Comparison of ENCODE assay signal across 19 cellular contexts in the genomic region with DNA sequence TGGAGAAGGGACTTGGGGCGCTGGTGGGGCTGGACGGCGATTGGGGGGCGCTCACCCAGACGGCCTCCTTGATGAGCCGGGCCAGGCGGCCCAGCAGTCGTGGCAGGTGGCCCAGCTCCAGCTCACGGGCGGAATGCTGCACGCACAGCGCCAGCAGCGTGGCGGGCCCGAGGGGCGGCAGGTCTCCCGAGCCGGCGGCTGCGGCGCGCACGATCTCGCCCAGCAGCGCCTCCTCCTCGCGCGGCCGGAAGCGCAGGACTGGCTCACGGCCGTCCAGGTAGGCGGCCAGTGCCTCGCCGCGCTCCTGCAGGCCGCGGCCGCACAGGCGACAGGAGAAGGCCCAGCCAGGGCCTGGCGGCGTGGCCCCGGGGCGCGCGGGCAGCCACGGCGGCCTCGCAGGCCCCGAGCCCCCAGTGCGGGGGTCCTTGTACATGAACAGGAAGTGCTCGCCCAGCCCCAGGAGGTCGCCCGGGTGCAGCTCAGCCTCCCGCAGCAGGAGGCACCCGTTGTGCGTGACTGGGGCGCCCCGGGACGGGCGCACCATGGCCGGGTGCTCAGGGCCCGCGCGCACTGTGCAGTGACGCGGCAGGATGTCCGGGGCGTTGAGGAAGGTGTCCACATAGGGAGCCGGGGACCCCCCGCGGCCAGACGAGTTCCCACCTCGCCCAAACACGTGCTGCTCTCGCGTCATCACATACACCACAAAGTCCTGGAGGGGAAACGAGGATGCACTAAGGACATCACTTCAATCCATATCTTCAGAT. TPM values are rescaled to one million over a fixed set of nuclear protein-coding genes. Genes with fewer than 3 reads are reported as not detected.
A peak's percentile ranks its signal among the peaks of the same experiment; 100 is the strongest.
DNase-seq lines count a peak whose midpoint lies in the region; ATAC-seq and TF ChIP-seq lines count a peak whose summit lies in the region.
"Had no signal": no experiment of that assay in that cellular context is flagged by ENCODE, and none has a peak within 500 bp of the region (broad histone marks: within the 10 kb centered on the region; RNA-seq: fewer than 3 reads in every experiment).

No MANE protein-coding gene starts in this region.

- no peak for TF ChIP-seq POLR2A in testis (IDR thresholded peaks at IDR 0.05)

- H3K4me1 ChIP-seq in lower lobe of right lung, result peaks cover 23% of the 10 kb centered on the region
- H3K4me1 ChIP-seq in testis, result peaks cover 13% of the 10 kb centered on the region

- H3K4me3 ChIP-seq in epithelial cell of proximal tubule (ENCODE audit: low read depth, low read length), result peak overlapping the region; percentile 11
- H3K4me3 ChIP-seq in lower lobe of right lung, result no peak overlapping the region
- peak overlapping the region; percentile 26 to 49 for H3K4me3 ChIP-seq in testis
- H3K4me3 ChIP-seq: lung had no signal

- no peaks in the 10 kb centered on the region for H3K9me3 ChIP-seq in lower lobe of right lung
- H3K9me3 ChIP-seq in testis, result no peaks in the 10 kb centered on the region

- H3K27me3 ChIP-seq in lower lobe of right lung (ENCODE audit: low read depth), result peaks cover 6% of the 10 kb centered on the region
- no peaks in the 10 kb centered on the region for H3K27me3 ChIP-seq in testis

- ATAC-seq in lower lobe of right lung (peak; percentile 3 to 12), HG03469 (IDR thresholded peaks at IDR 0.05; ENCODE audit: unreplicated experiment) (no peak)
- ATAC-seq: effector memory CD8-positive, alpha-beta T cell had no signal

- H3K27ac ChIP-seq in lower lobe of right lung (no peak overlapping the region), testis (peak overlapping the region in 1 of 2 donors; percentile 66)

- intact Hi-C loops in lower lobe of right lung (cut with DNase I), result no loop called here
- intact Hi-C loops in testis (cut with DNase I; ENCODE audit: low total_unique reads), result no loop called here

- no peak for TF ChIP-seq CTCF in epithelial cell of proximal tubule (conservative IDR thresholded peaks at IDR 0.05; ENCODE audit: low read depth, low read length)
- no peak for TF ChIP-seq CTCF in lower lobe of right lung (IDR thresholded peaks at IDR 0.05)
- no peak for TF ChIP-seq CTCF in testis (IDR thresholded peaks at IDR 0.05)

- WGBS in testis, 2 donors, result 32 to 43% methylated on average over 23 to 52 of the region's 78 CpGs

- H3K36me3 ChIP-seq in lower lobe of right lung, result peaks cover 11% of the 10 kb centered on the region
- H3K36me3 ChIP-seq in testis (ENCODE audit: low read depth, missing control alignments), result no peaks in the 10 kb centered on the region

- DNase-seq in DMS53 (lab: John Stamatoyannopoulos, UW) (peak; percentile 62), DMS53 treated with DMSO at 0.1 percent for 48 hours (lab: John Stamatoyannopoulos, UW; ENCODE audit: unreplicated experiment) (no peak), epithelial cell of proximal tubule (ENCODE audit: low read depth) (no peak), lower lobe of right lung (no peak), testis (no peak), medulla oblongata (ENCODE audit: extremely low spot score) (no peak), amniotic stem cell (lab: John Stamatoyannopoulos, UW) (no peak)
- DNase-seq: activated CD4-positive, CD25-positive, alpha-beta regulatory T cell; activated naive CD4-positive, alpha-beta T cell treated with Interleukin-2 at 50 U/mL for 16 hours; COR-L47; effector memory CD8-positive, alpha-beta T cell; GF-D8; heart right ventricle; substantia nigra; T-helper 1 cell had no signal

RNA-seq across cellular contexts. Expression of a gene that starts 9.5 kb away (rescaled TPM):
- total RNA-seq in epithelial cell of proximal tubule (0.72 and 1.5 TPM in 2 replicates), lower lobe of right lung (1.5 TPM), testis (10 to 100 TPM; 21.8 TPM)
- polyA plus RNA-seq in testis (ENCODE audit: insufficient read depth, low read depth, low replicate concordance), result 15.0 TPM

RNA-seq across cellular contexts. Expression of a gene that starts 11.3 kb away (rescaled TPM):
- total RNA-seq in epithelial cell of proximal tubule (3.5 and 6.9 TPM in 2 replicates), lower lobe of right lung (33.4 TPM), testis (10 to 100 TPM; 11.2 to 21.4 TPM)
- polyA plus RNA-seq in testis (ENCODE audit: insufficient read depth, low read depth, low replicate concordance), result 8.8 TPM

RNA-seq across cellular contexts. Expression of a gene that starts 17.6 kb away (rescaled TPM):
- total RNA-seq in epithelial cell of proximal tubule, result not detected in 2 replicates
- total RNA-seq in lower lobe of right lung, result 2.9 TPM
- total RNA-seq in testis, result 10 to 100 TPM; 10.5 to 28.9 TPM
- polyA plus RNA-seq in testis (ENCODE audit: insufficient read depth, low read depth, low replicate concordance), result 32.8 TPM
- total RNA-seq: A172 had no signal

RNA-seq across cellular contexts. Expression of a gene that starts 23.4 kb away (rescaled TPM):
- total RNA-seq in epithelial cell of proximal tubule, result 2.9 and 3.0 TPM in 2 replicates
- total RNA-seq in lower lobe of right lung, result 13.2 TPM
- total RNA-seq in testis, result 1 to 10 TPM; 2.0 to 3.6 TPM
- 5.1 TPM for polyA plus RNA-seq in testis (ENCODE audit: insufficient read depth, low read depth, low replicate concordance)

RNA-seq across cellular contexts. Expression of a gene that starts 26.3 kb away (rescaled TPM):
- not detected in 2 replicates for total RNA-seq in epithelial cell of proximal tubule
- total RNA-seq in lower lobe of right lung, result not detected
- not detected for total RNA-seq in testis
- not detected for polyA plus RNA-seq in testis (ENCODE audit: insufficient read depth, low read depth, low replicate concordance)
- total RNA-seq: A172, heart right ventricle, lung, RPMI7951 had no signal
- polyA plus RNA-seq: heart right ventricle, lung had no signal
